ENCODE assay signal across 21 cellular contexts in genomic region chr3:61331937-61332590, GRCh38.
"Had no signal": no experiment of that assay in that cellular context is flagged by ENCODE, and none has a peak within 500 bp of the region (broad histone marks: within the 10 kb centered on the region; RNA-seq: fewer than 3 reads in every experiment).

No MANE protein-coding gene starts in this region.

- H3K9me3 ChIP-seq: neutrophil, prostate gland, transverse colon had no signal

- H3K4me3 ChIP-seq: lung, prostate gland, spleen, transverse colon had no signal

- H3K36me3 ChIP-seq: neutrophil, prostate gland, spleen, transverse colon had no signal

- H3K4me1 Mint-ChIP-seq: activated CD8-positive, alpha-beta memory T cell treated with anti-CD3 and anti-CD28 coated beads, Interleukin-2, amount 10 ng/mL, durations not matched to agents 7 days and 5 days; immature natural killer cell; naive B cell had no signal

- H3K27ac Mint-ChIP-seq: activated CD8-positive, alpha-beta memory T cell treated with anti-CD3 and anti-CD28 coated beads, Interleukin-2, amount 10 ng/mL, durations not matched to agents 7 days and 5 days; activated naive CD4-positive, alpha-beta T cell treated with anti-CD3 and anti-CD28 coated beads, Interleukin-2, amount 50 U/mL, for 72 hours; activated T-cell treated with anti-CD3 and anti-CD28 coated beads, Interleukin-2, amount 50 U/mL, for 24 hours; immature natural killer cell; naive B cell had no signal

- ATAC-seq: activated CD8-positive, alpha-beta memory T cell treated with anti-CD3 and anti-CD28 coated beads, Interleukin-2, amount 10 ng/mL, durations not matched to agents 7 days and 5 days; activated naive CD4-positive, alpha-beta T cell treated with anti-CD3 and anti-CD28 coated beads, Interleukin-2, amount 50 U/mL, for 72 hours; left colon; sciatic nerve had no signal

- H3K36me3 Mint-ChIP-seq: activated CD8-positive, alpha-beta memory T cell treated with anti-CD3 and anti-CD28 coated beads, Interleukin-2, amount 10 ng/mL, durations not matched to agents 7 days and 5 days; activated naive CD4-positive, alpha-beta T cell treated with anti-CD3 and anti-CD28 coated beads, Interleukin-2, amount 50 U/mL, for 72 hours; immature natural killer cell; naive B cell had no signal

- FAIRE-seq: endothelial cell of umbilical vein, frontal cortex had no signal

- H3K4me1 ChIP-seq: prostate gland, spleen, transverse colon had no signal

- H3K27me3 Mint-ChIP-seq: activated T-cell treated with anti-CD3 and anti-CD28 coated beads, Interleukin-2, amount 50 U/mL, for 24 hours had no signal

- H3K9me3 Mint-ChIP-seq: activated T-cell treated with anti-CD3 and anti-CD28 coated beads, Interleukin-2, amount 50 U/mL, for 24 hours; immature natural killer cell had no signal

- H3K27me3 ChIP-seq: neutrophil, spleen, transverse colon had no signal

- DNase-seq: activated CD4-positive, alpha-beta T cell treated with anti-CD3 and anti-CD28 coated beads, Interleukin-2, amount 50 U/mL, for 48 hours; activated CD4-positive, CD25-positive, alpha-beta regulatory T cell treated with anti-CD3 and anti-CD28 coated beads, Interleukin-2, amount 50 U/mL, for 72 hours; activated CD8-positive, alpha-beta memory T cell treated with anti-CD3 and anti-CD28 coated beads, Interleukin-2, amount 10 ng/mL, durations not matched to agents 7 days and 5 days; activated effector memory CD4-positive, alpha-beta T cell treated with Interleukin-2 at 50 U/mL for 16 hours; activated T-cell treated with anti-CD3 and anti-CD28 coated beads, Interleukin-2, amount 50 U/mL, for 24 hours; amniotic stem cell; immature natural killer cell; left colon; naive B cell; spleen; stimulated activated CD4-positive, alpha-beta T cell treated with anti-CD3 and anti-CD28 coated beads, Interleukin-1b, Interleukin-23, amount 100 ng/mL, for 48 hours; stimulated activated naive CD4-positive, alpha-beta T cell; substantia nigra; transverse colon had no signal

- H3K4me3 Mint-ChIP-seq: activated CD8-positive, alpha-beta memory T cell treated with anti-CD3 and anti-CD28 coated beads, Interleukin-2, amount 10 ng/mL, durations not matched to agents 7 days and 5 days; activated T-cell treated with anti-CD3 and anti-CD28 coated beads, Interleukin-2, amount 50 U/mL, for 24 hours; immature natural killer cell; naive B cell had no signal
